ENCODE assay signal across 8 cellular contexts in genomic region chr3:119322021-119322522, GRCh38. TPM values are rescaled to one million over a fixed set of nuclear protein-coding genes. Genes with fewer than 3 reads are reported as not detected.
DNase-seq lines count a peak whose midpoint lies in the region; ATAC-seq lines count a peak whose summit lies in the region.

No MANE protein-coding gene starts in this region.

- 3% methylated on average over 4 of the region's 4 CpGs for WGBS in GM23248 (ENCODE audit: low coverage in 1 of 2, low lambda C conversion rate in 2 of 2, missing lambda C conversion rate in 2 of 2), 2 experiments

- H3K9me3 Mint-ChIP-seq in activated naive CD4-positive, alpha-beta T cell treated with anti-CD3 and anti-CD28 coated beads, Interleukin-2, amount 50 U/mL, for 72 hours, result no peaks in the 10 kb centered on the region
- H3K9me3 Mint-ChIP-seq in immature natural killer cell, result no peaks in the 10 kb centered on the region

- H3K36me3 Mint-ChIP-seq in activated naive CD4-positive, alpha-beta T cell treated with anti-CD3 and anti-CD28 coated beads, Interleukin-2, amount 50 U/mL, for 72 hours, result peaks cover 4 to 6% of the 10 kb centered on the region in 2 donors
- no peaks in the 10 kb centered on the region for H3K36me3 Mint-ChIP-seq in immature natural killer cell

- no peaks in the 10 kb centered on the region for H3K27me3 ChIP-seq in GM23248 (replicated peaks; ENCODE audit: insufficient read depth)

- H3K4me1 ChIP-seq in GM23248 (ENCODE audit: insufficient read depth), result peaks cover 21% of the 10 kb centered on the region

- peak overlapping the region; percentile 83 to 93 for H3K27ac Mint-ChIP-seq in activated naive CD4-positive, alpha-beta T cell treated with anti-CD3 and anti-CD28 coated beads, Interleukin-2, amount 50 U/mL, for 72 hours
- peak overlapping the region; percentile 78 to 96 (median 92) for H3K27ac Mint-ChIP-seq in immature natural killer cell

- H3K9me2 ChIP-seq in GM23248 (ENCODE audit: insufficient read depth), result no peaks in the 10 kb centered on the region

- peak overlapping the region; percentile 91 for H3K9ac ChIP-seq in GM23248

- peak overlapping the region; percentile 66 for H2AFZ ChIP-seq in GM23248

- H3K9me3 ChIP-seq in GM23248 (ENCODE audit: low read depth), result no peaks in the 10 kb centered on the region

- peaks cover 75% of the 10 kb centered on the region for H3K79me2 ChIP-seq in GM23248 (ENCODE audit: insufficient read depth)

- H3K4me2 ChIP-seq in GM23248 (ENCODE audit: unreplicated experiment), result peak overlapping the region; percentile 84

- no peaks in the 10 kb centered on the region for H3K36me3 ChIP-seq in GM23248 (ENCODE audit: low read depth)

- peak overlapping the region; percentile 74 to 92 (median 89) for H3K4me3 Mint-ChIP-seq in immature natural killer cell

- H3K27me3 Mint-ChIP-seq in immature natural killer cell (ENCODE audit: low read depth in 3 of 3), result peaks cover 3 to 8% (median 5%) of the 10 kb centered on the region in 3 donors

- H3K27ac ChIP-seq in GM23248 (peak overlapping the region; percentile 83), substantia nigra (ENCODE audit: low read depth, low read length, poor library complexity, severe bottlenecking) (peak overlapping the region; percentile 74)

- H3F3A ChIP-seq in GM23248 (ENCODE audit: insufficient read depth), result peaks cover 9% of the 10 kb centered on the region; the same call in 1 of the 2 replicates

- ATAC-seq in activated naive CD4-positive, alpha-beta T cell treated with anti-CD3 and anti-CD28 coated beads, Interleukin-2, amount 50 U/mL, for 72 hours, result no peak
- no peak for ATAC-seq in HG03571 (IDR thresholded peaks at IDR 0.05; ENCODE audit: unreplicated experiment)

- H3K4me3 ChIP-seq in GM23248, result peak overlapping the region; percentile 70

- in situ Hi-C loops in GM23248 (cut with MboI), result no loop called here

- H3K4me1 Mint-ChIP-seq in immature natural killer cell, result peaks cover 20 to 23% of the 10 kb centered on the region in 2 donors

- H4K20me1 ChIP-seq in GM23248 (ENCODE audit: insufficient read depth), result no peaks in the 10 kb centered on the region

- DNase-seq in A172 (ENCODE audit: low spot score) (peak; percentile 54), GM23248 (peak; percentile 81), immature natural killer cell (no peak), substantia nigra (lab: John Stamatoyannopoulos, UW) (no peak), NCI-H2171 treated with DMSO at 0.1 percent for 48 hours (lab: John Stamatoyannopoulos, UW) (no peak), GF-D8 (lab: John Stamatoyannopoulos, UW) (no peak)
- no peak for DNase-seq in activated naive CD4-positive, alpha-beta T cell treated with anti-CD3 and anti-CD28 coated beads, Interleukin-2, amount 50 U/mL, for 72 hours (ENCODE audit: low spot score in 2 of 2)

RNA-seq across cellular contexts. Expression of gene ARHGAP31, which starts 27.9 kb away (rescaled TPM):
- total RNA-seq in A172 (2014; rRNA removed; shearing (Covaris generic)), result 3.1 and 4.7 TPM in 2 replicates
- total RNA-seq in GM23248 (2014; rRNA removed; shearing (Covaris generic)), result 14.0 and 15.3 TPM in 2 replicates
- polyA plus RNA-seq in GM23248 (2016; fragmentation: Nextera tagmentation; extraction: Ambion mirVana), result 8.1 and 8.5 TPM in 2 replicates
- 10 to 100 TPM in 1 of 2 donors, 1 to 10 TPM in 1; 2.1 to 11.0 TPM for total RNA-seq in activated naive CD4-positive, alpha-beta T cell treated with anti-CD3 and anti-CD28 coated beads, Interleukin-2, amount 50 U/mL, for 72 hours
- 1 to 10 TPM; 1.1 to 4.9 (median 2.8) TPM for polyA plus RNA-seq in immature natural killer cell

Comparison
In these comparisons a context has a peak if more than half of its experiments do, and no peak if none do; other contexts are left out.
1. DNase-seq: peak in A172 (single experiment) and GM23248 (single experiment); none in activated naive CD4-positive, alpha-beta T cell treated with anti-CD3 and anti-CD28 coated beads, Interleukin-2, amount 50 U/mL, for 72 hours (0 of 2), immature natural killer cell (0 of 3), substantia nigra (0 of 49), NCI-H2171 treated with DMSO at 0.1 percent for 48 hours (single experiment) and GF-D8 (single experiment).